8 cellular contexts compared by ENCODE assay signal in genomic region chr6:33391278-33392167, GRCh38. TPM values are rescaled to one million over a fixed set of nuclear protein-coding genes. Genes with fewer than 3 reads are reported as not detected.
DNase-seq lines count a peak whose midpoint lies in the region; ATAC-seq, FAIRE-seq and TF ChIP-seq lines count a peak whose summit lies in the region.

TSS of gene KIFC1 (plus strand) at chr6:33391823. CDS start at chr6:33391986, 163 bp downstream.

- ATAC-seq in GM19035 (IDR thresholded peaks at IDR 0.05; ENCODE audit: unreplicated experiment) (peak; percentile 86), HG03378 (IDR thresholded peaks at IDR 0.05; ENCODE audit: unreplicated experiment) (peak; percentile 79)

- no peaks in the 10 kb centered on the region for H3K9me3 Mint-ChIP-seq in chondrocyte (ENCODE audit: low read depth)

- H3K4me1 ChIP-seq in kidney (ENCODE audit: control insufficient read depth in 1 of 2, insufficient read depth in 1 of 2, low read depth in 1 of 2, low read length in 2 of 2) = peaks cover 10 to 12% of the 10 kb centered on the region in 2 donors

- intact Hi-C loops in kidney (cut with DNase I) = no loop called here

- FAIRE-seq in kidney (lab: Jason Lieb, UNC) = peak; percentile 97

- H3K4me3 ChIP-seq in kidney (ENCODE audit: low read length in 2 of 2) = peak within 1 kb of the TSS; percentile 60 to 63

- H3K4me1 Mint-ChIP-seq in chondrocyte (ENCODE audit: low read depth) = peaks cover 32% of the 10 kb centered on the region

- peak within 1 kb of the TSS; percentile 54 to 55 for H3K9ac ChIP-seq in kidney (ENCODE audit: low read length in 2 of 2)

- TF ChIP-seq CTCF in chondrocyte (IDR thresholded peaks at IDR 0.05) = peak; percentile 99
- TF ChIP-seq CTCF in kidney (IDR thresholded peaks at IDR 0.05; ENCODE audit: borderline replicate concordance, extremely low read depth, insufficient read depth) = peak; percentile 97

- H3K36me3 Mint-ChIP-seq in chondrocyte (ENCODE audit: low read depth) = no peaks in the 10 kb centered on the region

- peak within 1 kb of the TSS; percentile 81 to 97 for H3K27ac ChIP-seq in kidney (ENCODE audit: low read depth in 2 of 2, low read length in 2 of 2)

- no peaks in the 10 kb centered on the region for H3K27me3 Mint-ChIP-seq in chondrocyte (ENCODE audit: low read depth)

- no peaks in the 10 kb centered on the region for H3K36me3 ChIP-seq in kidney (ENCODE audit: control insufficient read depth in 1 of 2, insufficient read depth in 2 of 2, low read length in 2 of 2)

- H3K9me3 ChIP-seq in kidney (ENCODE audit: control insufficient read depth in 1 of 2, low read length in 2 of 2) = no peaks in the 10 kb centered on the region

- H3K27ac Mint-ChIP-seq in chondrocyte (ENCODE audit: unreplicated experiment) = peak within 1 kb of the TSS; percentile 97

- DNase-seq in AML-193 (lab: John Stamatoyannopoulos, UW) (peak; percentile 100), NCI-H460 (ENCODE audit: extremely low read depth, low read depth) (peak; percentile 98), chondrocyte (ENCODE audit: low spot score) (peak; percentile 99), kidney (peak; percentile 100)
- DNase-seq in activated CD4-positive, alpha-beta T cell treated with anti-CD3 and anti-CD28 coated beads for 1 hour = peak; percentile 98
- DNase-seq in stimulated activated CD4-positive, alpha-beta T cell treated with anti-CD3 and anti-CD28 coated beads, Interleukin-15, amount 100 ng/mL, for 48 hours (ENCODE audit: low read depth in 2 of 2) = peak; percentile 98 to 99

- H3K4me3 Mint-ChIP-seq in chondrocyte (ENCODE audit: unreplicated experiment) = peak within 1 kb of the TSS; percentile 77

RNA-seq across cellular contexts. Expression of gene KIFC1, which starts in this region (rescaled TPM):
- total RNA-seq in NCI-H460 (2014; rRNA removed; shearing (Covaris generic)) = 14.7 and 16.9 TPM in 2 replicates
- polyA plus RNA-seq in NCI-H460 (2014; cell fraction: nucleus; rRNA removed) = 45.4 and 72.0 TPM in 2 replicates
- total RNA-seq in chondrocyte (7.4 to 10.4 TPM (median 8.1 TPM) in 3 replicates), kidney (2.3 TPM)
- not detected for polyA plus RNA-seq in kidney (ENCODE audit: insufficient read depth, low read depth, low replicate concordance)

Comparison
In these comparisons a context has a peak if more than half of its experiments do, and no peak if none do; other contexts are left out.
1. Peak in every context shown above with its lines: DNase-seq, ATAC-seq, H3K4me3 ChIP-seq and H3K27ac ChIP-seq.